Comparison of ENCODE assay signal across 1 cellular context in the genomic region with DNA sequence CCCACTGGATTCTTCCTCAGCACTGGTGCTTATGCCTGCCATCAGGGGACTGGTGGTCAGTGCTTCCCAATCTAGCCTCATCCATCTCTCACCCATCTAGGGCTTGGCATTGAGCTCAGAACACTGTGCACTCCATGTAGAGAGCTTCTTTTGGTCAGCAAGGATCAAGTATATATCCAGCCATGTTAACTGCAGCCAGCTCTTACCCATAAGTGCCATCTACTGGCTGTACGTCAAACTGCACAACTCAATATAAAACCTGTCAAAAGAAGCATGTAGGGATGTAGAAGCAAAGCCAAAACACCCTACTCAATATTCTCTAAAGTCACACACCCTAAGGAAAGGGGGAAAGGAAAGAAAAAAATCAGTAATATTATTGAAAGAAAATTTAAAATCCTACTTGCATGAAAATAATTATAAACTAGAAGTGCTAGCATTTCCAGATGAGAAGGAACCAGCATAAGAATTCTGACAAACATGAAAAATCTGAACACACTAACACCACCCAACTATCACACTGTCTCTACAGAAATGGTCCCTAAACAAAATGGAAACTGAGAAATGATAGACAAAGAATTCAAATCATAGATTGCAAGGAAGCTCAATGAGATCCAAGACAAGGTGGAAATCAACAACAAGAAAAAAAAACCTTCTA.
TF ChIP-seq lines count a peak whose summit lies in the region.

No MANE protein-coding gene starts in this region.

TF ChIP-seq in GM23338, 12 proteins besides CTCF, POLR2A, EP300 and RAD21 (continued from another document):
- TF ChIP-seq, protein P1, sequence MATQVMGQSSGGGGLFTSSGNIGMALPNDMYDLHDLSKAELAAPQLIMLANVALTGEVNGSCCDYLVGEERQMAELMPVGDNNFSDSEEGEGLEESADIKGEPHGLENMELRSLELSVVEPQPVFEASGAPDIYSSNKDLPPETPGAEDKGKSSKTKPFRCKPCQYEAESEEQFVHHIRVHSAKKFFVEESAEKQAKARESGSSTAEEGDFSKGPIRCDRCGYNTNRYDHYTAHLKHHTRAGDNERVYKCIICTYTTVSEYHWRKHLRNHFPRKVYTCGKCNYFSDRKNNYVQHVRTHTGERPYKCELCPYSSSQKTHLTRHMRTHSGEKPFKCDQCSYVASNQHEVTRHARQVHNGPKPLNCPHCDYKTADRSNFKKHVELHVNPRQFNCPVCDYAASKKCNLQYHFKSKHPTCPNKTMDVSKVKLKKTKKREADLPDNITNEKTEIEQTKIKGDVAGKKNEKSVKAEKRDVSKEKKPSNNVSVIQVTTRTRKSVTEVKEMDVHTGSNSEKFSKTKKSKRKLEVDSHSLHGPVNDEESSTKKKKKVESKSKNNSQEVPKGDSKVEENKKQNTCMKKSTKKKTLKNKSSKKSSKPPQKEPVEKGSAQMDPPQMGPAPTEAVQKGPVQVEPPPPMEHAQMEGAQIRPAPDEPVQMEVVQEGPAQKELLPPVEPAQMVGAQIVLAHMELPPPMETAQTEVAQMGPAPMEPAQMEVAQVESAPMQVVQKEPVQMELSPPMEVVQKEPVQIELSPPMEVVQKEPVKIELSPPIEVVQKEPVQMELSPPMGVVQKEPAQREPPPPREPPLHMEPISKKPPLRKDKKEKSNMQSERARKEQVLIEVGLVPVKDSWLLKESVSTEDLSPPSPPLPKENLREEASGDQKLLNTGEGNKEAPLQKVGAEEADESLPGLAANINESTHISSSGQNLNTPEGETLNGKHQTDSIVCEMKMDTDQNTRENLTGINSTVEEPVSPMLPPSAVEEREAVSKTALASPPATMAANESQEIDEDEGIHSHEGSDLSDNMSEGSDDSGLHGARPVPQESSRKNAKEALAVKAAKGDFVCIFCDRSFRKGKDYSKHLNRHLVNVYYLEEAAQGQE (IDR thresholded peaks at IDR 0.05; ENCODE audit: unreplicated experiment): no peak
- no peak for TF ChIP-seq JUNB (IDR thresholded peaks at IDR 0.05; ENCODE audit: unreplicated experiment)
- TF ChIP-seq STAT1 (IDR thresholded peaks at IDR 0.05; ENCODE audit: unreplicated experiment): no peak
- TF ChIP-seq, protein P2, sequence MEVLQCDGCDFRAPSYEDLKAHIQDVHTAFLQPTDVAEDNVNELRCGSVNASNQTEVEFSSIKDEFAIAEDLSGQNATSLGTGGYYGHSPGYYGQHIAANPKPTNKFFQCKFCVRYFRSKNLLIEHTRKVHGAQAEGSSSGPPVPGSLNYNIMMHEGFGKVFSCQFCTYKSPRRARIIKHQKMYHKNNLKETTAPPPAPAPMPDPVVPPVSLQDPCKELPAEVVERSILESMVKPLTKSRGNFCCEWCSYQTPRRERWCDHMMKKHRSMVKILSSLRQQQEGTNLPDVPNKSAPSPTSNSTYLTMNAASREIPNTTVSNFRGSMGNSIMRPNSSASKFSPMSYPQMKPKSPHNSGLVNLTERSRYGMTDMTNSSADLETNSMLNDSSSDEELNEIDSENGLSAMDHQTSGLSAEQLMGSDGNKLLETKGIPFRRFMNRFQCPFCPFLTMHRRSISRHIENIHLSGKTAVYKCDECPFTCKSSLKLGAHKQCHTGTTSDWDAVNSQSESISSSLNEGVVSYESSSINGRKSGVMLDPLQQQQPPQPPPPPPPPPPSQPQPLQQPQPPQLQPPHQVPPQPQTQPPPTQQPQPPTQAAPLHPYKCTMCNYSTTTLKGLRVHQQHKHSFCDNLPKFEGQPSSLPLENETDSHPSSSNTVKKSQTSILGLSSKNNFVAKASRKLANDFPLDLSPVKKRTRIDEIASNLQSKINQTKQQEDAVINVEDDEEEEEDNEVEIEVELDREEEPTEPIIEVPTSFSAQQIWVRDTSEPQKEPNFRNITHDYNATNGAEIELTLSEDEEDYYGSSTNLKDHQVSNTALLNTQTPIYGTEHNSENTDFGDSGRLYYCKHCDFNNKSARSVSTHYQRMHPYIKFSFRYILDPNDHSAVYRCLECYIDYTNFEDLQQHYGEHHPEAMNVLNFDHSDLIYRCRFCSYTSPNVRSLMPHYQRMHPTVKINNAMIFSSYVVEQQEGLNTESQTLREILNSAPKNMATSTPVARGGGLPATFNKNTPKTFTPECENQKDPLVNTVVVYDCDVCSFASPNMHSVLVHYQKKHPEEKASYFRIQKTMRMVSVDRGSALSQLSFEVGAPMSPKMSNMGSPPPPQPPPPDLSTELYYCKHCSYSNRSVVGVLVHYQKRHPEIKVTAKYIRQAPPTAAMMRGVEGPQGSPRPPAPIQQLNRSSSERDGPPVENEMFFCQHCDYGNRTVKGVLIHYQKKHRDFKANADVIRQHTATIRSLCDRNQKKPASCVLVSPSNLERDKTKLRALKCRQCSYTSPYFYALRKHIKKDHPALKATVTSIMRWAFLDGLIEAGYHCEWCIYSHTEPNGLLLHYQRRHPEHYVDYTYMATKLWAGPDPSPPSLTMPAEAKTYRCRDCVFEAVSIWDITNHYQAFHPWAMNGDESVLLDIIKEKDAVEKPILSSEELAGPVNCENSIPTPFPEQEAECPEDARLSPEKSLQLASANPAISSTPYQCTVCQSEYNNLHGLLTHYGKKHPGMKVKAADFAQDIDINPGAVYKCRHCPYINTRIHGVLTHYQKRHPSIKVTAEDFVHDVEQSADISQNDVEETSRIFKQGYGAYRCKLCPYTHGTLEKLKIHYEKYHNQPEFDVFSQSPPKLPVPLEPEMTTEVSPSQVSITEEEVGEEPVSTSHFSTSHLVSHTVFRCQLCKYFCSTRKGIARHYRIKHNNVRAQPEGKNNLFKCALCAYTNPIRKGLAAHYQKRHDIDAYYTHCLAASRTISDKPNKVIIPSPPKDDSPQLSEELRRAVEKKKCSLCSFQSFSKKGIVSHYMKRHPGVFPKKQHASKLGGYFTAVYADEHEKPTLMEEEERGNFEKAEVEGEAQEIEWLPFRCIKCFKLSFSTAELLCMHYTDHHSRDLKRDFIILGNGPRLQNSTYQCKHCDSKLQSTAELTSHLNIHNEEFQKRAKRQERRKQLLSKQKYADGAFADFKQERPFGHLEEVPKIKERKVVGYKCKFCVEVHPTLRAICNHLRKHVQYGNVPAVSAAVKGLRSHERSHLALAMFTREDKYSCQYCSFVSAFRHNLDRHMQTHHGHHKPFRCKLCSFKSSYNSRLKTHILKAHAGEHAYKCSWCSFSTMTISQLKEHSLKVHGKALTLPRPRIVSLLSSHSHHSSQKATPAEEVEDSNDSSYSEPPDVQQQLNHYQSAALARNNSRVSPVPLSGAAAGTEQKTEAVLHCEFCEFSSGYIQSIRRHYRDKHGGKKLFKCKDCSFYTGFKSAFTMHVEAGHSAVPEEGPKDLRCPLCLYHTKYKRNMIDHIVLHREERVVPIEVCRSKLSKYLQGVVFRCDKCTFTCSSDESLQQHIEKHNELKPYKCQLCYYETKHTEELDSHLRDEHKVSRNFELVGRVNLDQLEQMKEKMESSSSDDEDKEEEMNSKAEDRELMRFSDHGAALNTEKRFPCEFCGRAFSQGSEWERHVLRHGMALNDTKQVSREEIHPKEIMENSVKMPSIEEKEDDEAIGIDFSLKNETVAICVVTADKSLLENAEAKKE (CRISPR knock-in tag; IDR thresholded peaks at IDR 0.05): no peak
